In the genomic region with DNA sequence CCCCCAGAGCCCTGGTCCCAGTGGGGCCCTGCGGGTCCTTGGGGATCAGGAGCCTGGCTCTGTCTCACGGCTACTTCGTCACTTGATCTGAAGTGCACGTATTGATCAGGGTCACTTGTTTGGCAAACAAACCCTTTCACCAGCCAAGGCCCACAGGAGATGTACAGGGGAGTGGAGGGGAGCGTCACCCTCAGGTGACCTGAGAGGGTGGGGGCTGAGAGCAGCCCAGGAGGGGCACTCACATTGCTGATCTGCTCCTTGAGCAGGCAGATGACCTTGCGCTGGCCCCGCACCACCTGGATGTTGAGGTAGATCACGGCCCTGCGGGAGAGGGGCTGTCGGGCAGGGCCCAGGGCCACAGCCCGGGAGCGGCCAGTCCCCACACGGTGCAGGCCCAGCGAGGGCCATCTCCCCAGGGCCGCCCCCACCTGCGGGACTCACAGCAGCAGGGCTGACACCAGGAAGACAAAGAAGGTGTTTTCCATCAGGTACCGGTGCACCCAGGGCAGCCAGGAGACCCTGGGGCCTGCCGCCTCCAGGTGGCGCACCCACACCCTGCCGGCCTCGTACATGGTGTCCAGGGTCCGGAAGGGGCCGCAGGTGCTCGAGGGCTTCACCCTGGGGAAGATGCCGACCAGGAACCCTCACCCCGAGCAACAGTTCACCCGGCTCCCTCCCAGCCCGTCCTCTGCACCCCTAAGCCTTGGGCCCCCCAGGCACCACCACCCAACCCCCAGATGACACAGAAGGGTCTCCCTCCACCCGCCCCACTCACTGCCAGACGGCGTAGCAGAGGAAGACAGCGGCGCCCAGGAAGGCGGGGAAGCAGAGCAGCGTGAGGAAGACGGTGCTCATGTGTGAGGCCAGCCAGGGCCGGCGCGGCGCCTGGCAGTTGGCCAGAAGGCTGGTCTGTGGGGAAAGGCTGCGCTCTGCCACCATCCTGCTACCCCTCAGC, we compare ENCODE assay signal across 8 cellular contexts. TPM values are rescaled to one million over a fixed set of nuclear protein-coding genes. Genes with fewer than 3 reads are reported as not detected.
DNase-seq lines count a peak whose midpoint lies in the region; ATAC-seq and TF ChIP-seq lines count a peak whose summit lies in the region.

No MANE protein-coding gene starts in this region.

- no peak overlapping the region for H3K27ac Mint-ChIP-seq in chondrocyte (ENCODE audit: unreplicated experiment)

- no peaks in the 10 kb centered on the region for H3K27me3 ChIP-seq in neuronal stem cell (ENCODE audit: control insufficient read depth in 3 of 3, insufficient read depth in 3 of 3, low read depth in 1 of 3, low read length in 3 of 3)

- H3K4me1 Mint-ChIP-seq in chondrocyte (ENCODE audit: low read depth), result peaks cover 2% of the 10 kb centered on the region

- no peak overlapping the region for H2BK15ac ChIP-seq in neuronal stem cell (ENCODE audit: low read length)

- H2BK120ac ChIP-seq in neuronal stem cell (ENCODE audit: low read depth, low read length), result no peak overlapping the region

- peak overlapping the region; percentile 29 for H2BK5ac ChIP-seq in neuronal stem cell (ENCODE audit: low read length)

- DNase-seq in NCI-H1417 (lab: John Stamatoyannopoulos, UW) (peak; percentile 16 to 80 (median 72)), NCI-H1417 treated with DMSO at 0.1 percent for 48 hours (lab: John Stamatoyannopoulos, UW) (no peak), NCI-H345 (lab: John Stamatoyannopoulos, UW) (peak; percentile 61), chondrocyte (ENCODE audit: low spot score) (peak; percentile 86), neuronal stem cell (ENCODE audit: low spot score) (no peak), 8988T (no peak)

- TF ChIP-seq CTCF in chondrocyte (IDR thresholded peaks at IDR 0.05), result peak; percentile 56

- ATAC-seq in GM21423 (IDR thresholded peaks at IDR 0.05; ENCODE audit: unreplicated experiment), result no peak
- ATAC-seq in HG03108 (IDR thresholded peaks at IDR 0.05; ENCODE audit: unreplicated experiment), result no peak

- WGBS in neuronal stem cell (ENCODE audit: extremely low coverage in 2 of 2, insufficient read length in 2 of 2, insufficient replicate concordance in 1 of 2), 2 donors, result no CpG with 5 or more reads among the region's 41 CpGs

- H3K36me3 ChIP-seq in neuronal stem cell (replicated peaks in 1 of 2; ENCODE audit: control insufficient read depth in 2 of 2, insufficient read depth in 2 of 2, low read length in 2 of 2), result no peaks in the 10 kb centered on the region

- H2BK12ac ChIP-seq in neuronal stem cell (ENCODE audit: low read length), result no peak overlapping the region

- no peaks in the 10 kb centered on the region for H3K9me3 Mint-ChIP-seq in chondrocyte (ENCODE audit: low read depth)

- no peaks in the 10 kb centered on the region for H3K27me3 Mint-ChIP-seq in chondrocyte (ENCODE audit: low read depth)

- H3K4me2 ChIP-seq in neuronal stem cell (ENCODE audit: insufficient read depth, low read length, poor library complexity, severe bottlenecking), result no peak overlapping the region

- peak overlapping the region; percentile 1 for H3K18ac ChIP-seq in neuronal stem cell (ENCODE audit: low read length)

- no peak overlapping the region for H2AK5ac ChIP-seq in neuronal stem cell (ENCODE audit: low read depth, low read length)

- H3K9me3 ChIP-seq in neuronal stem cell (replicated peaks in 1 of 2; ENCODE audit: control insufficient read depth in 2 of 2, insufficient read depth in 1 of 2, low read depth in 1 of 2, low read length in 2 of 2), result no peaks in the 10 kb centered on the region

- H4K8ac ChIP-seq in neuronal stem cell (ENCODE audit: low read depth, low read length), result no peak overlapping the region

- H4K91ac ChIP-seq in neuronal stem cell (ENCODE audit: low read depth, low read length, poor library complexity), result no peak overlapping the region

- peak overlapping the region; percentile 1 for H3K23ac ChIP-seq in neuronal stem cell (ENCODE audit: low read depth, low read length, poor library complexity)

- H3K14ac ChIP-seq in neuronal stem cell (ENCODE audit: low read length), result no peak overlapping the region

- H3K9ac ChIP-seq in neuronal stem cell (ENCODE audit: low read depth, low read length, poor library complexity), result no peak overlapping the region

- H3K36me3 Mint-ChIP-seq in chondrocyte (ENCODE audit: low read depth), result no peaks in the 10 kb centered on the region

- H3K4me3 Mint-ChIP-seq in chondrocyte (ENCODE audit: unreplicated experiment), result no peak overlapping the region

- H3K27ac ChIP-seq in neuronal stem cell (replicated peaks; ENCODE audit: low read length), result no peak overlapping the region

- no peak overlapping the region for H2AFZ ChIP-seq in neuronal stem cell (ENCODE audit: low read length)

- no peaks in the 10 kb centered on the region for H3K4me1 ChIP-seq in neuronal stem cell (ENCODE audit: control insufficient read depth in 2 of 2, insufficient read depth in 1 of 2, low read depth in 1 of 2, low read length in 2 of 2)

- H3K79me1 ChIP-seq in neuronal stem cell (ENCODE audit: low read depth, low read length), result peaks cover 2% of the 10 kb centered on the region

- no peak overlapping the region for H3K4ac ChIP-seq in neuronal stem cell (ENCODE audit: low read length)

- H3K4me3 ChIP-seq in neuronal stem cell (ENCODE audit: low read length in 2 of 2), result no peak overlapping the region

RNA-seq across cellular contexts. Expression of gene TMC6, which starts 11.3 kb away (rescaled TPM):
- total RNA-seq in chondrocyte, result 12.4 to 19.6 TPM (median 17.5 TPM) in 3 replicates
- 18.0 TPM for polyA plus RNA-seq in neuronal stem cell (2013, experiment 1 of 2)
- polyA plus RNA-seq in neuronal stem cell (2013, experiment 2 of 2), result 18.2 TPM

RNA-seq across cellular contexts. Expression of gene TMC8, which starts 13.3 kb away (rescaled TPM):
- 0.40 to 0.97 TPM in 2 of 3 replicates, not detected in the other for total RNA-seq in chondrocyte
- polyA plus RNA-seq in neuronal stem cell (2013, experiment 1 of 2), result 0.08 TPM
- 0.08 TPM for polyA plus RNA-seq in neuronal stem cell (2013, experiment 2 of 2)

RNA-seq across cellular contexts. Expression of gene C17orf99, which starts 28.9 kb away (rescaled TPM):
- total RNA-seq in chondrocyte, result not detected in 3 replicates
- polyA plus RNA-seq in neuronal stem cell (2013, experiment 1 of 2), result not detected
- not detected for polyA plus RNA-seq in neuronal stem cell (2013, experiment 2 of 2)

RNA-seq across cellular contexts. Expression of gene SYNGR2, which starts 51.1 kb away (rescaled TPM):
- 35.1 to 57.6 TPM (median 52.3 TPM) in 3 replicates for total RNA-seq in chondrocyte
- 16.6 TPM for polyA plus RNA-seq in neuronal stem cell (2013, experiment 1 of 2)
- 16.6 TPM for polyA plus RNA-seq in neuronal stem cell (2013, experiment 2 of 2)

Comparison
In these comparisons a context has a peak if more than half of its experiments do, and no peak if none do; other contexts are left out.
1. DNase-seq: peak in NCI-H1417 (3 of 3), NCI-H345 (single experiment) and chondrocyte (single experiment); none in NCI-H1417 treated with DMSO at 0.1 percent for 48 hours (single experiment), neuronal stem cell (single experiment) and 8988T (single experiment).